ENCODE assay signal across 8 cellular contexts in the genomic region with DNA sequence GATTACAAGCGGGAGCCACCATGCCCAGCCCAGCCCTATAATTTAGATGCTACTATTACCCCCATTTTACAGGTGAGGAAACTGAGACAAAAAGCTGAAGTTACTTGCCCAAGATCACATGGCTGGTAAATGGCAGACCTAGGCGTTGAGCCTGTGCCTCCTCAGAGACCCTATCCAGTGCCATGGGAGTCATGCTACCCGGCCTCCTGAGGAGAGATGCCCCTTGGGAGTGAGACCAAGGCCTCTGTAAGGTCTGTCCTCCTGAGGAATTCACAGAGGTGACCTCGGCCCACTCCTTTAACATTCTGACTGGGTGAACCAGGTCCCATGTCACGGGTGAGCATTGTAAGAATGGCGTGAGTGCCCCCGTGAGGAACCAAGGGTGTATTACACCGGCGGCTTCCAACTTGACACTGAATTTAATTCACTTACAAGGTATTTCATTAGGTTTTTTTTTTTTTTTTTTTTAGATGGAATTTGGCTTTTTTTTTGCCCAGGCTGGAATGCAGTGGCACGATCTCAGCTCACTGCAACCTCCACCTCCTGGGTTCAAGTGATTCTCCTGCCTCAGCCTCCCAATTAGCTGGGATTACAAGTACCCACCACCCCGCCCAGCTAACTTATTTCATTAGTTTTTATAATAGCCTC.
DNase-seq lines count a peak whose midpoint lies in the region; ATAC-seq and TF ChIP-seq lines count a peak whose summit lies in the region.

No MANE protein-coding gene starts in this region.

- H3K27me3 Mint-ChIP-seq in activated B cell treated with CpG ODN at 0.5 μM for 24 hours = no peaks in the 10 kb centered on the region

- CTCF ChIA-PET in activated B cell treated with CpG ODN at 0.5 μM for 24 hours (lab: Charles Lee) = interaction anchor here (0.6 to 2.9 kb wide), 7 partner anchors 20 to 721 kb away, joined by 3 to 21 read pairs (median 4); no protein-coding TSS in a partner anchor

- peaks cover 4% of the 10 kb centered on the region for H3K4me1 Mint-ChIP-seq in activated B cell treated with CpG ODN at 0.5 μM for 24 hours

- POLR2A ChIA-PET in activated B cell treated with CpG ODN at 0.5 μM for 24 hours (lab: Charles Lee) = interaction anchor here (0.6 to 0.7 kb wide), 2 partner anchors 267 to 371 kb away, joined by 3 to 7 read pairs; no protein-coding TSS in a partner anchor

- ATAC-seq in activated B cell treated with CpG ODN at 0.5 μM for 24 hours (ENCODE audit: low read depth) = peak; percentile 92

- TF ChIP-seq CTCF in activated B cell treated with CpG ODN at 0.5 μM for 24 hours (IDR thresholded peaks at IDR 0.05) (peak; percentile 57), cardiac fibroblast (IDR thresholded peaks at IDR 0.05; ENCODE audit: low read depth, low read length) (peak; percentile 79)

- no peak overlapping the region for H3K4me3 Mint-ChIP-seq in activated B cell treated with CpG ODN at 0.5 μM for 24 hours

- peaks cover 4% of the 10 kb centered on the region for H3K9me3 Mint-ChIP-seq in activated B cell treated with CpG ODN at 0.5 μM for 24 hours

- peaks cover 75% of the 10 kb centered on the region for H3K36me3 Mint-ChIP-seq in activated B cell treated with CpG ODN at 0.5 μM for 24 hours (ENCODE audit: low read depth)

- no peak overlapping the region for H3K27ac Mint-ChIP-seq in activated B cell treated with CpG ODN at 0.5 μM for 24 hours

- intact Hi-C loops in activated B cell treated with CpG ODN at 0.5 μM for 24 hours (cut with micrococcal nuclease) = loop anchor here (1.0 to 10.0 kb wide), 6 partner anchors 57 to 701 kb away; no protein-coding TSS in a partner anchor

- no peak overlapping the region for H3K4me3 ChIP-seq in cardiac fibroblast (replicated peaks in 1 of 2; ENCODE audit: low read depth in 2 of 2, low read length in 2 of 2)

- DNase-seq in NCI-H526 (lab: John Stamatoyannopoulos, UW) (peak; percentile 5 to 73), NCI-H526 treated with DMSO at 0.1 percent for 48 hours (lab: John Stamatoyannopoulos, UW) (no peak), NCI-H1092 treated with DMSO at 0.1 percent for 48 hours (lab: John Stamatoyannopoulos, UW) (peak; percentile 23), activated B cell treated with CpG ODN at 0.5 μM for 24 hours (peak; percentile 59), cardiac fibroblast (ENCODE audit: low read depth in 2 of 2) (peak; percentile 78 to 80), kidney glomerular epithelial cell (lab: John Stamatoyannopoulos, UW) (peak; percentile 11), NCI-H187 treated with DMSO at 0.1 percent for 48 hours (lab: John Stamatoyannopoulos, UW) (no peak)
- peak; percentile 74 to 76 for DNase-seq in stimulated activated CD4-positive, alpha-beta T cell treated with anti-CD3 and anti-CD28 coated beads, Interleukin-2, amount 100 ng/mL, for 24 hours

Comparison
In these comparisons a context has a peak if more than half of its experiments do, and no peak if none do; other contexts are left out.
1. DNase-seq: peak in NCI-H526 (2 of 2), NCI-H1092 treated with DMSO at 0.1 percent for 48 hours (single experiment), activated B cell treated with CpG ODN at 0.5 μM for 24 hours (single experiment), cardiac fibroblast (2 of 2), kidney glomerular epithelial cell (single experiment) and stimulated activated CD4-positive, alpha-beta T cell treated with anti-CD3 and anti-CD28 coated beads, Interleukin-2, amount 100 ng/mL, for 24 hours (2 of 2); none in NCI-H526 treated with DMSO at 0.1 percent for 48 hours (single experiment) and NCI-H187 treated with DMSO at 0.1 percent for 48 hours (single experiment).